Comparison of ENCODE assay signal across 31 cellular contexts in genomic region chr10:9066152-9066551, GRCh38.
"Had no signal": no experiment of that assay in that cellular context is flagged by ENCODE, and none has a peak within 500 bp of the region (broad histone marks: within the 10 kb centered on the region; RNA-seq: fewer than 3 reads in every experiment).

No MANE protein-coding gene starts in this region.

- H3K27ac ChIP-seq: adrenal gland, ascending aorta, body of pancreas, brain microvascular endothelial cell, breast epithelium, cardiac muscle cell had no signal

- H3K4me1 ChIP-seq: adrenal gland, ascending aorta, body of pancreas, breast epithelium had no signal

- H3K27me3 ChIP-seq: adrenal gland, ascending aorta, body of pancreas, brain microvascular endothelial cell, breast epithelium, cardiac muscle cell had no signal

- DNase-seq: activated effector memory CD4-positive, alpha-beta T cell treated with anti-CD3 and anti-CD28 coated beads, Interleukin-2, amount 50 U/mL, for 16 hours; activated effector memory CD4-positive, alpha-beta T cell treated with Interleukin-2 at 50 U/mL for 16 hours; activated gamma-delta T cell; activated gamma-delta T cell treated with Interleukin-2 at 50 U/mL for 16 hours; activated naive CD4-positive, alpha-beta T cell; activated naive CD4-positive, alpha-beta T cell treated with anti-CD3 and anti-CD28 coated beads for 36 hours; activated naive CD4-positive, alpha-beta T cell treated with anti-CD3 and anti-CD28 coated beads, Interleukin-2, amount 10 ng/mL, durations not matched to agents 7 days and 5 days; activated naive CD4-positive, alpha-beta T cell treated with anti-CD3 and anti-CD28 coated beads, Interleukin-2, amount 50 U/mL, for 16 hours; activated naive CD4-positive, alpha-beta T cell treated with Interleukin-2 at 50 U/mL for 16 hours; activated naive CD8-positive, alpha-beta T cell treated with anti-CD3 and anti-CD28 coated beads for 36 hours; activated naive CD8-positive, alpha-beta T cell treated with anti-CD3 and anti-CD28 coated beads, Interleukin-2, amount 10 ng/mL, durations not matched to agents 7 days and 5 days; activated naive CD8-positive, alpha-beta T cell treated with anti-CD3 and anti-CD28 coated beads, Interleukin-2, amount 50 U/mL, for 24 hours; activated T-cell treated with anti-CD3 and anti-CD28 coated beads, Interleukin-2, amount 50 U/mL, for 1 hour; activated T-cell treated with anti-CD3 and anti-CD28 coated beads, Interleukin-2, amount 50 U/mL, for 24 hours; activated T-cell treated with anti-CD3 and anti-CD28 coated beads, Interleukin-2, amount 50 U/mL, for 4 hours; activated T-cell treated with anti-CD3 and anti-CD28 coated beads, Interleukin-2, amount 50 U/mL, for 48 hours; activated T-cell treated with anti-CD3 and anti-CD28 coated beads, Interleukin-2, amount 50 U/mL, for 72 hours; adrenal gland; amniotic stem cell; amygdala; anterior cingulate cortex; aorta; body of pancreas; brain microvascular endothelial cell; central memory CD4-positive, alpha-beta T cell; cerebellar nuclear complex had no signal

- FAIRE-seq: astrocyte, bronchial epithelial cell had no signal

- H3K4me3 ChIP-seq: adrenal gland, ascending aorta, body of pancreas, breast epithelium, cardiac muscle cell had no signal

- H3K36me3 ChIP-seq: adrenal gland, ascending aorta, brain microvascular endothelial cell, breast epithelium, cardiac muscle cell had no signal

- H3K9me3 ChIP-seq: adrenal gland, ascending aorta, body of pancreas, breast epithelium had no signal
